ENCODE assay signal across 8 cellular contexts in the genomic region with DNA sequence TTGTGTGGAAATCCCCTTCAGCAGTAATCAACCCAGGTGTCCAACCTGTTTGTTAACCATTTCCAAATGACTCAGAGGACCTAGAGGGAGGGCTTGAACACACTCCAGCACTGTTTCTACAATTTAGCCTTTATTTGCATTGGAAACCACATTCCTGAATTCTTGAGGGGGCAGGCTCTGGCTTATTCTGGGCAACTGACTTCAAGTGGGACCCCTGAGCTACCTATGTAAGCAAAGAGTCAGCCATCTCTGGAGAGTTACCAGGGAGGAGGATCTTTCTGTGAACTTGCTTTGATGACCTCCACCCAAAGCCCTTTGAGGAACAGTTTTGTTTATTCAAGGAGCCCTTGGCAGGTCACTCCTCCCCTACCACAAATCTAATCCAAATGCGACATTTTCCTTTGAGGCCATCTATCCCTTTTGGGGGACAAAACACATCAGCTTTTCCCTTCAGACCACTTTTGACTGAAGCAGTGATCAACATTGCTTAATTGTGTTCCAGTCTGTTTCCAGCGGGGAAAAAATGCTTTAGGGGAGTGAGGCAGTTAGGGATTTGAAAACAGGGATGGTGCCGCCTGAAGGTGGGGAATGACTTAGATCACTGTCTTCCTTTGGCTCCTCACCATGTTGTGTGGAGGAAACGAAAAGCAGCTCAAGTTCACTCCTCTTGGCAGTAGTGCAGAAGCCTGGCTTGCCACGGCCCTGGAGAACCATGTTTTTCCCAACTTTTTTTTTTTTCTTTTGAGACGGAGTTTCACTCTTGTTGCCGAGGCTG. TPM values are rescaled to one million over a fixed set of nuclear protein-coding genes. Genes with fewer than 3 reads are reported as not detected.
DNase-seq lines count a peak whose midpoint lies in the region; ATAC-seq and TF ChIP-seq lines count a peak whose summit lies in the region.

No MANE protein-coding gene starts in this region.

- no peaks in the 10 kb centered on the region for H3K27me3 Mint-ChIP-seq in activated naive CD4-positive, alpha-beta T cell treated with anti-CD3 and anti-CD28 coated beads, Interleukin-2, amount 10 ng/mL, durations not matched to agents 7 days and 5 days
- no peaks in the 10 kb centered on the region for H3K27me3 Mint-ChIP-seq in chondrocyte (ENCODE audit: low read depth)
- no peaks in the 10 kb centered on the region for H3K27me3 Mint-ChIP-seq in memory B cell

- no peaks in the 10 kb centered on the region for H3K9me2 ChIP-seq in OCI-LY7 (ENCODE audit: insufficient read depth, low read length)

- peak; percentile 37 for ATAC-seq in HG02970 (IDR thresholded peaks at IDR 0.05; ENCODE audit: low FRiP score, unreplicated experiment)
- peak; percentile 90 for ATAC-seq in memory B cell (ENCODE audit: low read depth)

- POLR2A ChIA-PET in OCI-LY7 (lab: Charles Lee), result interaction anchor here (0.8 to 1.5 kb wide), 2 partner anchors 15 to 19 kb away, joined by 3 to 5 read pairs; no protein-coding TSS in a partner anchor

- peak overlapping the region; percentile 78 for H3K27ac Mint-ChIP-seq in activated naive CD4-positive, alpha-beta T cell treated with anti-CD3 and anti-CD28 coated beads, Interleukin-2, amount 10 ng/mL, durations not matched to agents 7 days and 5 days
- H3K27ac Mint-ChIP-seq in chondrocyte (ENCODE audit: unreplicated experiment), result peak overlapping the region; percentile 99
- H3K27ac Mint-ChIP-seq in memory B cell, result peak overlapping the region; percentile 92

- no peak for TF ChIP-seq CTCF in OCI-LY7 (conservative IDR thresholded peaks at IDR 0.05; ENCODE audit: low read length)
- TF ChIP-seq CTCF in chondrocyte (IDR thresholded peaks at IDR 0.05), result no peak
- peak in 1 of 3 experiments; percentile 3 for TF ChIP-seq CTCF in vagina (IDR thresholded peaks at IDR 0.05)

- peaks cover 80% of the 10 kb centered on the region for H3K4me1 Mint-ChIP-seq in activated naive CD4-positive, alpha-beta T cell treated with anti-CD3 and anti-CD28 coated beads, Interleukin-2, amount 10 ng/mL, durations not matched to agents 7 days and 5 days
- peaks cover 78% of the 10 kb centered on the region for H3K4me1 Mint-ChIP-seq in chondrocyte (ENCODE audit: low read depth)
- H3K4me1 Mint-ChIP-seq in memory B cell, result peaks cover 37% of the 10 kb centered on the region

- H3K36me3 ChIP-seq in OCI-LY7 (ENCODE audit: insufficient read depth, low read length), result peaks cover 7% of the 10 kb centered on the region; the same call in 1 of the 2 replicates
- no peaks in the 10 kb centered on the region for H3K36me3 ChIP-seq in vagina

- no peak for DNase-seq in activated naive CD4-positive, alpha-beta T cell treated with anti-CD3 and anti-CD28 coated beads, Interleukin-2, amount 10 ng/mL, durations not matched to agents 7 days and 5 days
- DNase-seq in activated naive CD4-positive, alpha-beta T cell treated with anti-CD3 and anti-CD28 coated beads, Interleukin-2, amount 50 U/mL, for 16 hours, result no peak
- DNase-seq in OCI-LY7 (ENCODE audit: low spot score), result peak; percentile 53
- DNase-seq in chondrocyte (ENCODE audit: low spot score), result no peak
- peak in 1 of 2 donors; percentile 37 for DNase-seq in memory B cell (ENCODE audit: low spot score in 2 of 2)
- peak in 1 of 2 donors; percentile 95 for DNase-seq in vagina (ENCODE audit: extremely low spot score in 2 of 2)
- no peak for DNase-seq in stimulated activated naive CD4-positive, alpha-beta T cell treated with Interleukin-2 at 50 U/mL for 16 hours (lab: John Stamatoyannopoulos, UW)

- H3K4me2 ChIP-seq in OCI-LY7 (ENCODE audit: low read length), result peak overlapping the region; percentile 56

- H2AFZ ChIP-seq in OCI-LY7 (ENCODE audit: low read length), result peak overlapping the region; percentile 34; the same call in 1 of the 2 replicates

- peak overlapping the region; percentile 3 for H3K4me3 Mint-ChIP-seq in activated naive CD4-positive, alpha-beta T cell treated with anti-CD3 and anti-CD28 coated beads, Interleukin-2, amount 10 ng/mL, durations not matched to agents 7 days and 5 days
- H3K4me3 Mint-ChIP-seq in chondrocyte (ENCODE audit: unreplicated experiment) (peak overlapping the region; percentile 16), memory B cell (peak overlapping the region; percentile 55)

- no TSS peak for BruUV-seq in OCI-LY7 (replicated peaks; lab: Mats Ljungman, UMichigan)

- H3K4me1 ChIP-seq in OCI-LY7 (ENCODE audit: insufficient read depth, low read length, poor library complexity, severe bottlenecking), result peaks cover 45% of the 10 kb centered on the region
- H3K4me1 ChIP-seq in vagina, result peaks cover 78% of the 10 kb centered on the region

- intact Hi-C loops in OCI-LY7 (cut with micrococcal nuclease; ENCODE audit: unreplicated experiment) (no loop called here), vagina (cut with DNase I) (no loop called here)

- H3K36me3 Mint-ChIP-seq in activated naive CD4-positive, alpha-beta T cell treated with anti-CD3 and anti-CD28 coated beads, Interleukin-2, amount 10 ng/mL, durations not matched to agents 7 days and 5 days, result peaks cover 18% of the 10 kb centered on the region
- H3K36me3 Mint-ChIP-seq in chondrocyte (ENCODE audit: low read depth) (peaks cover 6% of the 10 kb centered on the region), memory B cell (no peaks in the 10 kb centered on the region)

- no peak for TF ChIP-seq POLR2A in vagina (IDR thresholded peaks at IDR 0.05)

- H4K20me1 ChIP-seq in OCI-LY7 (ENCODE audit: insufficient read depth, low read length), result no peaks in the 10 kb centered on the region

- H3K27me3 ChIP-seq in vagina, result no peaks in the 10 kb centered on the region

- CTCF ChIA-PET in activated naive CD4-positive, alpha-beta T cell treated with anti-CD3 and anti-CD28 coated beads, Interleukin-2, amount 10 ng/mL, durations not matched to agents 7 days and 5 days (lab: Charles Lee), result interaction anchor here (1.0 to 10.2 kb wide), 2 partner anchors 62 to 94 kb away, joined by 3 to 81 read pairs; no protein-coding TSS in a partner anchor
- CTCF ChIA-PET in OCI-LY7 (lab: Charles Lee; ENCODE audit: unreplicated experiment), result no interaction called here

- H3K79me2 ChIP-seq in OCI-LY7 (ENCODE audit: insufficient read depth, low read depth, low read length), result peaks cover 10% of the 10 kb centered on the region; the same call in 1 of the 2 replicates

- H3K4me3 ChIP-seq in OCI-LY7 (ENCODE audit: low read depth, low read length, poor library complexity, severe bottlenecking) (no peak overlapping the region), vagina (peak overlapping the region in 1 of 2 donors; percentile 15)

- H3K9me3 Mint-ChIP-seq in activated naive CD4-positive, alpha-beta T cell treated with anti-CD3 and anti-CD28 coated beads, Interleukin-2, amount 10 ng/mL, durations not matched to agents 7 days and 5 days, result no peaks in the 10 kb centered on the region
- H3K9me3 Mint-ChIP-seq in chondrocyte (ENCODE audit: low read depth) (no peaks in the 10 kb centered on the region), memory B cell (no peaks in the 10 kb centered on the region)

- H3K9me3 ChIP-seq in OCI-LY7 (ENCODE audit: low read length) (no peaks in the 10 kb centered on the region), vagina (no peaks in the 10 kb centered on the region)

- H3K27ac ChIP-seq in OCI-LY7 (ENCODE audit: low read depth, low read length, poor library complexity, severe bottlenecking) (peak overlapping the region; percentile 70), vagina (peak overlapping the region; percentile 99)

RNA-seq across cellular contexts. Expression of gene TUBD1, which starts 46.2 kb away (rescaled TPM):
- total RNA-seq in OCI-LY7 (2014; rRNA removed; shearing (Covaris generic)), result 8.6 and 11.5 TPM in 2 replicates
- total RNA-seq in OCI-LY7 (2022) (13.0 and 13.2 TPM in 2 replicates), chondrocyte (6.0 to 10.5 TPM (median 6.0 TPM) in 3 replicates), vagina (16.2 TPM)

RNA-seq across cellular contexts. Expression of gene RPS6KB1, which starts 46.3 kb away (rescaled TPM):
- 31.1 and 43.7 TPM in 2 replicates for total RNA-seq in OCI-LY7 (2014; rRNA removed; shearing (Covaris generic))
- total RNA-seq in OCI-LY7 (2022) (47.1 and 53.6 TPM in 2 replicates), chondrocyte (29.0 to 36.9 TPM (median 29.6 TPM) in 3 replicates), vagina (96.7 TPM)

Comparison
In these comparisons a context has a peak if more than half of its experiments do, and no peak if none do; other contexts are left out.
1. H3K4me3 Mint-ChIP-seq: peak in every context shown above with its lines; median percentile 55 in memory B cell; 16 in chondrocyte; 3 in activated naive CD4-positive, alpha-beta T cell treated with anti-CD3 and anti-CD28 coated beads, Interleukin-2, amount 10 ng/mL, durations not matched to agents 7 days and 5 days.